Comparison of ENCODE assay signal across 8 cellular contexts in genomic region chr11:119666463-119667131, GRCh38.
DNase-seq lines count a peak whose midpoint lies in the region; ATAC-seq, FAIRE-seq and TF ChIP-seq lines count a peak whose summit lies in the region.

No MANE protein-coding gene starts in this region.

- no peak overlapping the region for H3K27ac Mint-ChIP-seq in activated CD8-positive, alpha-beta T cell treated with anti-CD3 and anti-CD28 coated beads, Interleukin-2, amount 10 ng/mL, durations not matched to agents 7 days and 5 days

- no peak overlapping the region for H3K4me2 ChIP-seq in H1 (ENCODE audit: insufficient read depth in 1 of 2, low read depth in 2 of 2, low read length in 2 of 2)

- ATAC-seq in HG02943 (IDR thresholded peaks at IDR 0.05; ENCODE audit: low read depth, unreplicated experiment) (peak; percentile 86), lung (ENCODE audit: insufficient read depth, low FRiP score) (peak; percentile 91)
- peak; percentile 84 for ATAC-seq in activated CD8-positive, alpha-beta T cell treated with anti-CD3 and anti-CD28 coated beads, Interleukin-2, amount 10 ng/mL, durations not matched to agents 7 days and 5 days

- H3K23ac ChIP-seq in H1 (ENCODE audit: insufficient read length), result no peak overlapping the region

- no peak overlapping the region for H2AK5ac ChIP-seq in H1 (ENCODE audit: low read depth, low read length)

- H3K27ac ChIP-seq in 22Rv1, result no peak overlapping the region
- no peak overlapping the region for H3K27ac ChIP-seq in H1 (ENCODE audit: low read depth, low read length)
- H3K27ac ChIP-seq in lung (ENCODE audit: low read depth in 1 of 2, low read length in 1 of 2), result no peak overlapping the region

- no peaks in the 10 kb centered on the region for H3K4me1 Mint-ChIP-seq in activated CD8-positive, alpha-beta T cell treated with anti-CD3 and anti-CD28 coated beads, Interleukin-2, amount 10 ng/mL, durations not matched to agents 7 days and 5 days (ENCODE audit: low read depth)

- TF ChIP-seq CTCF in 22Rv1 (IDR thresholded peaks at IDR 0.05) (peak; percentile 81), GM12875 (IDR thresholded peaks at IDR 0.05; ENCODE audit: borderline replicate concordance, insufficient read depth, low read depth, low read length) (peak; percentile 95), H1 (IDR thresholded peaks at IDR 0.05; ENCODE audit: control extremely low read depth in 1 of 3, insufficient read depth in 1 of 3, low read depth in 1 of 3, low read length in 3 of 3) (peak; percentile 92 to 99 (median 96)), lung (IDR thresholded peaks at IDR 0.05; ENCODE audit: control extremely low read depth, extremely low read depth) (peak; percentile 95)

- H3K14ac ChIP-seq in H1 (ENCODE audit: insufficient read length), result no peak overlapping the region

- peak overlapping the region; percentile 22; the same call in 1 of the 2 replicates for H2BK5ac ChIP-seq in H1 (ENCODE audit: low read depth, low read length)

- no peaks in the 10 kb centered on the region for H3K9me3 Mint-ChIP-seq in activated CD8-positive, alpha-beta T cell treated with anti-CD3 and anti-CD28 coated beads, Interleukin-2, amount 10 ng/mL, durations not matched to agents 7 days and 5 days (ENCODE audit: insufficient read depth)

- peak overlapping the region; percentile 7 for H3K4ac ChIP-seq in H1 (replicated peaks; ENCODE audit: insufficient read length, low read depth, low read length)

- H2BK12ac ChIP-seq in H1 (ENCODE audit: low read depth, low read length), result peak overlapping the region; percentile 55; the same call in 1 of the 2 replicates

- peak; percentile 99 for TF ChIP-seq RAD21 in H1 (IDR thresholded peaks at IDR 0.05 in 1 of 2, conservative IDR thresholded peaks at IDR 0.05 in 1 of 2; ENCODE audit: low read depth in 2 of 2, low read length in 2 of 2)

- peaks cover 2% of the 10 kb centered on the region for H3K27me3 Mint-ChIP-seq in activated CD8-positive, alpha-beta T cell treated with anti-CD3 and anti-CD28 coated beads, Interleukin-2, amount 10 ng/mL, durations not matched to agents 7 days and 5 days (ENCODE audit: low read depth)

- H3K27me3 ChIP-seq in H1 (replicated peaks in 1 of 4; ENCODE audit: control insufficient read depth in 3 of 4, extremely low read depth in 1 of 4, insufficient read depth in 3 of 4, low read length in 3 of 4), result no peaks in the 10 kb centered on the region
- no peaks in the 10 kb centered on the region for H3K27me3 ChIP-seq in lung (ENCODE audit: control insufficient read depth, insufficient read depth)

- no peak overlapping the region for H3K4me3 Mint-ChIP-seq in activated CD8-positive, alpha-beta T cell treated with anti-CD3 and anti-CD28 coated beads, Interleukin-2, amount 10 ng/mL, durations not matched to agents 7 days and 5 days

- DNase-seq in NCI-H460 (ENCODE audit: extremely low read depth, low read depth), result peak; percentile 55
- peak; percentile 60 for DNase-seq in activated CD8-positive, alpha-beta T cell treated with anti-CD3 and anti-CD28 coated beads, Interleukin-2, amount 10 ng/mL, durations not matched to agents 7 days and 5 days
- DNase-seq in H1 (ENCODE audit: low read depth in 1 of 2, low spot score in 2 of 2), result peak; percentile 69 to 92
- peak; percentile 81 for DNase-seq in lung (ENCODE audit: low spot score)
- peak; percentile 14 for DNase-seq in stimulated activated CD8-positive, alpha-beta memory T cell treated with anti-CD3 and anti-CD28 coated beads, Interleukin-15, amount 100 ng/mL, for 1 hour (ENCODE audit: low read depth)

- no peaks in the 10 kb centered on the region for H3K36me3 Mint-ChIP-seq in activated CD8-positive, alpha-beta T cell treated with anti-CD3 and anti-CD28 coated beads, Interleukin-2, amount 10 ng/mL, durations not matched to agents 7 days and 5 days (ENCODE audit: low read depth)

- H3K79me1 ChIP-seq in H1 (ENCODE audit: low read depth, low read length), result no peaks in the 10 kb centered on the region

- H3K56ac ChIP-seq in H1 (replicated peaks; ENCODE audit: insufficient read length, low read depth, low read length), result no peak overlapping the region

- peak overlapping the region; percentile 64; the same call in 1 of the 2 replicates for H3K18ac ChIP-seq in H1 (ENCODE audit: extremely low read depth, low read length)

- H3K23me2 ChIP-seq in H1 (ENCODE audit: low read depth, low read length), result no peaks in the 10 kb centered on the region

- no peak overlapping the region for H4K8ac ChIP-seq in H1 (ENCODE audit: extremely low read depth, insufficient read depth, low read length)

- H2BK120ac ChIP-seq in H1 (replicated peaks; ENCODE audit: low read depth, low read length), result no peak overlapping the region

- H2AFZ ChIP-seq in H1 (ENCODE audit: low read length), result no peak overlapping the region

- H3K4me1 ChIP-seq in H1 (replicated peaks in 1 of 4; ENCODE audit: control insufficient read depth in 3 of 4, insufficient read depth in 4 of 4, low read length in 3 of 4), result peaks cover 2 to 19% (median 15%) of the 10 kb centered on the region in 4 experiments; a peak in 6 of 7 replicates
- H3K4me1 ChIP-seq in lung (ENCODE audit: control insufficient read depth in 2 of 2, insufficient read depth in 2 of 2, low read length in 2 of 2), result peaks cover 0 to 2% of the 10 kb centered on the region in 2 donors

- CTCF ChIA-PET in activated CD8-positive, alpha-beta T cell treated with anti-CD3 and anti-CD28 coated beads, Interleukin-2, amount 10 ng/mL, durations not matched to agents 7 days and 5 days (lab: Charles Lee), result interaction anchor here (1.1 to 1.5 kb wide), 2 partner anchors 9 to 62 kb away, joined by 3 to 5 read pairs; partner anchors contain the start of gene NECTIN1
- CTCF ChIA-PET in H1 (lab: Charles Lee; ENCODE audit: partially characterized antibody), result interaction anchor here (0.6 to 5.3 kb wide), 39 partner anchors 11 to 778 kb away, joined by 3 to 55 read pairs (median 3); partner anchors contain the start of gene NECTIN1

- H3K4me3 ChIP-seq in GM12875 (ENCODE audit: low read depth, low read length) (no peak overlapping the region), H1 (ENCODE audit: extremely low read depth in 1 of 4, insufficient read depth in 2 of 4, low read depth in 3 of 4, low read length in 4 of 4) (no peak overlapping the region), lung (no peak overlapping the region)

- H3K79me2 ChIP-seq in H1 (ENCODE audit: control insufficient read depth in 1 of 2, insufficient read depth in 2 of 2, low read length in 2 of 2), result no peaks in the 10 kb centered on the region

- no peaks in the 10 kb centered on the region for H3K9me3 ChIP-seq in H1 (ENCODE audit: insufficient read depth in 2 of 2, low read depth in 1 of 2, low read length in 1 of 2)
- peaks cover 0 to under 1% of the 10 kb centered on the region in 2 donors for H3K9me3 ChIP-seq in lung (ENCODE audit: control insufficient read depth in 2 of 2, insufficient read depth in 1 of 2, low read length in 1 of 2)

- POLR2A ChIA-PET in activated CD8-positive, alpha-beta T cell treated with anti-CD3 and anti-CD28 coated beads, Interleukin-2, amount 10 ng/mL, durations not matched to agents 7 days and 5 days (lab: Charles Lee), result no interaction called here
- POLR2A ChIA-PET in H1 (lab: Charles Lee; ENCODE audit: partially characterized antibody), result interaction anchor here (1.2 kb wide), 1 partner anchor 73 kb away, joined by 3 read pairs; no protein-coding TSS in a partner anchor

- FAIRE-seq in H1 (lab: Jason Lieb, UNC), result peak; percentile 94

- 65% methylated on average over 17 of the region's 17 CpGs; no CpG with 5 or more reads in 1 of the 2 experiments for WGBS in H1 (ENCODE audit: extremely low coverage in 1 of 2, insufficient coverage in 1 of 2, insufficient read length in 1 of 2, insufficient replicate concordance in 2 of 2, low coverage in 1 of 2, low lambda C conversion rate in 2 of 2, missing lambda C conversion rate in 1 of 2), 2 experiments
- WGBS in lung, 2 donors, result 52 to 59% methylated on average over 17 of the region's 17 CpGs

- H2BK20ac ChIP-seq in H1 (ENCODE audit: low read length), result no peak overlapping the region

- no peak overlapping the region for H4K5ac ChIP-seq in H1 (ENCODE audit: insufficient read length, low read depth, low read length)

- TF ChIP-seq POLR2A in H1 (IDR thresholded peaks at IDR 0.05; ENCODE audit: control extremely low read depth in 1 of 2, low read depth in 2 of 2, low read length in 2 of 2), result no peak

- no peak overlapping the region for H2BK15ac ChIP-seq in H1 (ENCODE audit: low read length)

- peak overlapping the region; percentile 78 for H4K91ac ChIP-seq in H1 (replicated peaks; ENCODE audit: insufficient read length, low read length)

- H3K9ac ChIP-seq in H1 (replicated peaks in 1 of 4; ENCODE audit: extremely low read depth in 1 of 4, low read depth in 3 of 4, low read length in 3 of 4), result no peak overlapping the region

- H3K36me3 ChIP-seq in H1 (ENCODE audit: control insufficient read depth in 2 of 4, insufficient read depth in 4 of 4, low read length in 3 of 4), result peaks cover 0 to 6% (median 3%) of the 10 kb centered on the region in 4 experiments; a peak in 4 of 8 replicates
- no peaks in the 10 kb centered on the region for H3K36me3 ChIP-seq in lung (ENCODE audit: control insufficient read depth in 2 of 2, insufficient read depth in 2 of 2, low read length in 2 of 2)

- peaks cover 12 to 15% of the 10 kb centered on the region in 2 experiments for H4K20me1 ChIP-seq in H1 (replicated peaks in 1 of 2; ENCODE audit: control insufficient read depth in 1 of 2, insufficient read depth in 2 of 2, low read length in 2 of 2)

- TF ChIP-seq EP300 in H1 (IDR thresholded peaks at IDR 0.05; ENCODE audit: borderline replicate concordance in 1 of 2, low read depth in 2 of 2, low read length in 2 of 2), result no peak

TF ChIP-seq in H1, 55 proteins besides CTCF, POLR2A, EP300 and RAD21 (continues in another document):
- no peak for TF ChIP-seq EZH2 (IDR thresholded peaks at IDR 0.05; ENCODE audit: low read depth, low read length, severe bottlenecking)
- no peak for TF ChIP-seq SIRT6 (IDR thresholded peaks at IDR 0.05; ENCODE audit: low read length)
- TF ChIP-seq KDM1A (IDR thresholded peaks at IDR 0.05; ENCODE audit: borderline replicate concordance, low read length), result no peak
- no peak for TF ChIP-seq RNF2 (IDR thresholded peaks at IDR 0.05; ENCODE audit: borderline replicate concordance, low read depth, low read length, missing control alignments, poor library complexity, severe bottlenecking)
- peak; percentile 55; the same call in 1 of the 2 replicates for TF ChIP-seq JUND (IDR thresholded peaks at IDR 0.05; ENCODE audit: low read length)
- TF ChIP-seq NANOG (IDR thresholded peaks at IDR 0.05; ENCODE audit: insufficient read depth, low read depth, low read length, poor library complexity, severe bottlenecking), result no peak
- no peak for TF ChIP-seq TEAD4 (IDR thresholded peaks at IDR 0.05; ENCODE audit: low read depth, low read length)
- no peak for TF ChIP-seq SUZ12 (IDR thresholded peaks at IDR 0.05; ENCODE audit: low read length)
- TF ChIP-seq GABPA (IDR thresholded peaks at IDR 0.05; ENCODE audit: borderline replicate concordance, insufficient read depth, low read length), result no peak
- TF ChIP-seq CREB1 (IDR thresholded peaks at IDR 0.05), result no peak

Comparison
In these comparisons a context has a peak if more than half of its experiments do, and no peak if none do; other contexts are left out.
1. DNase-seq: peak in every context shown above with its lines; median percentile 81 in lung; 80 in H1; 60 in activated CD8-positive, alpha-beta T cell treated with anti-CD3 and anti-CD28 coated beads, Interleukin-2, amount 10 ng/mL, durations not matched to agents 7 days and 5 days; 55 in NCI-H460; 14 in stimulated activated CD8-positive, alpha-beta memory T cell treated with anti-CD3 and anti-CD28 coated beads, Interleukin-15, amount 100 ng/mL, for 1 hour.